ENCODE assay signal across 22 cellular contexts in the genomic region with DNA sequence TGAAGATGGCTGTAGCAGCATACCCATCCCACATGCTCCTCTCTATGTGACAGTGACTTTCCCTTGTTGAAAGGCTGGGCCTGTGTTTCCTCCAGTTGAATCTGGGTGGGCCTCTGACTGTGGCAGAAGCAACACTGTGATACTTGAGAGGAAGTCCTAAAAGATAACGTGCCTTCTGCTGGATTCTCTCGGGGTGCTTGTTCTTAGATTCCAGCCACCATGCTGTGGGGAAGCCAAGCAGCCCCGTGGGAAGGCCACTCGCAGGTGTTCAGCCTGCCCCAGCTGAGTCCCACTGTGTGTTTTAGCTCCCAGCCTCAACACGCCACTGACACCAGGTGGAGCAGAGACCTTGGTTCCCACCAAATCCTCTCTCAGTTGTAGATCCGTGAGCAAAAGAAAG. TPM values are rescaled to one million over a fixed set of nuclear protein-coding genes. Genes with fewer than 3 reads are reported as not detected.
DNase-seq lines count a peak whose midpoint lies in the region; ATAC-seq and TF ChIP-seq lines count a peak whose summit lies in the region.
"Had no signal": no experiment of that assay in that cellular context is flagged by ENCODE, and none has a peak within 500 bp of the region (broad histone marks: within the 10 kb centered on the region; RNA-seq: fewer than 3 reads in every experiment).

No MANE protein-coding gene starts in this region.

- H3K4me3 ChIP-seq in MM.1S (ENCODE audit: low read length): no peak overlapping the region
- H3K4me3 ChIP-seq: gastroesophageal sphincter had no signal

- ATAC-seq in naive thymus-derived CD8-positive, alpha-beta T cell: peak; percentile 22 to 25
- ATAC-seq in HG03159 (IDR thresholded peaks at IDR 0.05; ENCODE audit: unreplicated experiment): no peak
- no peak for ATAC-seq in HG03439 (IDR thresholded peaks at IDR 0.05; ENCODE audit: unreplicated experiment)
- no peak for ATAC-seq in HG02798 (IDR thresholded peaks at IDR 0.05; ENCODE audit: poor library complexity, unreplicated experiment)
- ATAC-seq: esophagus mucosa, gastroesophageal sphincter, HCT116, left lobe of liver had no signal

- POLR2A ChIA-PET in naive thymus-derived CD8-positive, alpha-beta T cell (lab: Charles Lee): no interaction called here

- H3K36me3 ChIP-seq in MM.1S (replicated peaks; ENCODE audit: insufficient read depth, low read length): peaks cover 3% of the 10 kb centered on the region; the same call in 1 of the 2 replicates

- H3K4me1 Mint-ChIP-seq in activated T-helper 2 cell treated with anti-CD3 and anti-CD28 coated beads, Interferon-gamma antibody, Interleukin-2, Interleukin-4, amounts not matched to agents 10 μg/mL and 5 μg/mL and 100 μg/mL, durations not matched to agents 14 hours and 24 hours and 36 hours (ENCODE audit: low read depth): peaks cover 12% of the 10 kb centered on the region
- peaks cover 8 to 35% (median 24%) of the 10 kb centered on the region in 4 donors for H3K4me1 Mint-ChIP-seq in naive thymus-derived CD8-positive, alpha-beta T cell

- intact Hi-C loops in activated T-helper 2 cell treated with anti-CD3 and anti-CD28 coated beads, Interferon-gamma antibody, Interleukin-2, Interleukin-4, amounts not matched to agents 10 μg/mL and 5 μg/mL and 100 μg/mL, durations not matched to agents 14 hours and 24 hours and 36 hours (cut with micrococcal nuclease): no loop called here

- DNase-seq in activated CD8-positive, alpha-beta memory T cell treated with anti-CD3 and anti-CD28 coated beads, Interleukin-2, amount 50 U/mL, for 48 hours: peak; percentile 46
- no peak for DNase-seq in activated CD8-positive, alpha-beta memory T cell treated with anti-CD3 and anti-CD28 coated beads for 24 hours
- DNase-seq in MM.1S: peak; percentile 2
- DNase-seq in activated T-helper 2 cell treated with anti-CD3 and anti-CD28 coated beads, Interferon-gamma antibody, Interleukin-2, Interleukin-4, amounts not matched to agents 10 μg/mL and 5 μg/mL and 100 μg/mL, durations not matched to agents 14 hours and 24 hours and 36 hours (ENCODE audit: low spot score): no peak
- DNase-seq in naive thymus-derived CD8-positive, alpha-beta T cell: no peak
- DNase-seq: activated gamma-delta T cell treated with Interleukin-2 at 50 U/mL for 16 hours; central memory CD4-positive, alpha-beta T cell; NCI-H2081 treated with DMSO at 0.1 percent for 48 hours; NCI-H526 treated with DMSO at 0.1 percent for 48 hours; occipital lobe; OCI-M1; SHP77; stimulated activated CD4-positive, alpha-beta T cell treated with anti-CD3 and anti-CD28 coated beads, Interleukin-12 subunit alpha, Interleukin-12 subunit beta, amount 100 ng/mL, for 4 hours had no signal

- H3K9ac ChIP-seq in MM.1S (ENCODE audit: low read length): no peak overlapping the region
- H3K9ac ChIP-seq: KMS-11 had no signal

- H3K27me3 Mint-ChIP-seq in activated T-helper 2 cell treated with anti-CD3 and anti-CD28 coated beads, Interferon-gamma antibody, Interleukin-2, Interleukin-4, amounts not matched to agents 10 μg/mL and 5 μg/mL and 100 μg/mL, durations not matched to agents 14 hours and 24 hours and 36 hours (ENCODE audit: low read depth): no peaks in the 10 kb centered on the region
- H3K27me3 Mint-ChIP-seq in naive thymus-derived CD8-positive, alpha-beta T cell: no peaks in the 10 kb centered on the region

- 0 out of 2 replicates have a peak, but pooled peaks cover 3% of the 10 kb centered on the region for H4K20me1 ChIP-seq in MM.1S (ENCODE audit: insufficient read depth, low read length)

- no peak overlapping the region for H3K4me3 Mint-ChIP-seq in activated T-helper 2 cell treated with anti-CD3 and anti-CD28 coated beads, Interferon-gamma antibody, Interleukin-2, Interleukin-4, amounts not matched to agents 10 μg/mL and 5 μg/mL and 100 μg/mL, durations not matched to agents 14 hours and 24 hours and 36 hours (ENCODE audit: low read depth)
- H3K4me3 Mint-ChIP-seq in naive thymus-derived CD8-positive, alpha-beta T cell: no peak overlapping the region

- H3K79me2 ChIP-seq in MM.1S (ENCODE audit: low read length): peaks cover 90% of the 10 kb centered on the region

- no peaks in the 10 kb centered on the region for H3K9me3 Mint-ChIP-seq in activated T-helper 2 cell treated with anti-CD3 and anti-CD28 coated beads, Interferon-gamma antibody, Interleukin-2, Interleukin-4, amounts not matched to agents 10 μg/mL and 5 μg/mL and 100 μg/mL, durations not matched to agents 14 hours and 24 hours and 36 hours
- H3K9me3 Mint-ChIP-seq in naive thymus-derived CD8-positive, alpha-beta T cell: no peaks in the 10 kb centered on the region

- H3K27ac ChIP-seq in MM.1S (ENCODE audit: low read length): no peak overlapping the region
- H3K27ac ChIP-seq: C4-2B, gastroesophageal sphincter, KMS-11 had no signal

- peak overlapping the region; percentile 22 for H3K27ac Mint-ChIP-seq in activated T-helper 2 cell treated with anti-CD3 and anti-CD28 coated beads, Interferon-gamma antibody, Interleukin-2, Interleukin-4, amounts not matched to agents 10 μg/mL and 5 μg/mL and 100 μg/mL, durations not matched to agents 14 hours and 24 hours and 36 hours
- H3K27ac Mint-ChIP-seq in naive thymus-derived CD8-positive, alpha-beta T cell: peak overlapping the region in 9 of 10 donors; percentile 27 to 78 (median 55)

- no peak for TF ChIP-seq CTCF in MM.1S (IDR thresholded peaks at IDR 0.05; ENCODE audit: low read length)

- no peaks in the 10 kb centered on the region for H3K4me1 ChIP-seq in MM.1S (ENCODE audit: low read length)
- H3K4me1 ChIP-seq: gastroesophageal sphincter had no signal

- H3K9me2 ChIP-seq in MM.1S (replicated peaks; ENCODE audit: insufficient read depth, low read length): no peaks in the 10 kb centered on the region

- no peaks in the 10 kb centered on the region for H3K9me3 ChIP-seq in MM.1S (replicated peaks; ENCODE audit: insufficient read depth, low read length)
- H3K9me3 ChIP-seq: gastroesophageal sphincter had no signal

- H2AFZ ChIP-seq in MM.1S (ENCODE audit: low read length): no peak overlapping the region

- no peak overlapping the region for H3K4me2 ChIP-seq in MM.1S (ENCODE audit: low read depth, low read length)
- H3K4me2 ChIP-seq: KMS-11 had no signal

- no peaks in the 10 kb centered on the region for H3K27me3 ChIP-seq in MM.1S (replicated peaks; ENCODE audit: insufficient read depth, low read length)
- H3K27me3 ChIP-seq: gastroesophageal sphincter had no signal

- peaks cover 55% of the 10 kb centered on the region for H3K36me3 Mint-ChIP-seq in activated T-helper 2 cell treated with anti-CD3 and anti-CD28 coated beads, Interferon-gamma antibody, Interleukin-2, Interleukin-4, amounts not matched to agents 10 μg/mL and 5 μg/mL and 100 μg/mL, durations not matched to agents 14 hours and 24 hours and 36 hours (ENCODE audit: low read depth)
- H3K36me3 Mint-ChIP-seq in naive thymus-derived CD8-positive, alpha-beta T cell: peaks cover 0 to 77% (median 2%) of the 10 kb centered on the region in 3 donors

- no peaks in the 10 kb centered on the region for H3F3A ChIP-seq in MM.1S (ENCODE audit: insufficient read depth, low read length)

RNA-seq across cellular contexts. Expression of gene TRAPPC10, which starts 31.5 kb away (rescaled TPM):
- 67.3 and 69.9 TPM in 2 replicates for total RNA-seq in activated T-helper 2 cell treated with anti-CD3 and anti-CD28 coated beads, Interferon-gamma antibody, Interleukin-2, Interleukin-4, amounts not matched to agents 10 μg/mL and 5 μg/mL and 100 μg/mL, durations not matched to agents 14 hours and 24 hours and 36 hours
- total RNA-seq in naive thymus-derived CD8-positive, alpha-beta T cell: 100 to 1,000 TPM in 1 of 2 experiments, 10 to 100 TPM in 1; 97.3 to 107 TPM
- 10 to 100 TPM; 17.7 to 33.1 (median 22.8) TPM for polyA plus RNA-seq in naive thymus-derived CD8-positive, alpha-beta T cell

Comparison
In these comparisons a context has a peak if more than half of its experiments do, and no peak if none do; other contexts are left out.
1. DNase-seq: peak in activated CD8-positive, alpha-beta memory T cell treated with anti-CD3 and anti-CD28 coated beads, Interleukin-2, amount 50 U/mL, for 48 hours (single experiment) and MM.1S (single experiment); none in activated CD8-positive, alpha-beta memory T cell treated with anti-CD3 and anti-CD28 coated beads for 24 hours (single experiment), activated T-helper 2 cell treated with anti-CD3 and anti-CD28 coated beads, Interferon-gamma antibody, Interleukin-2, Interleukin-4, amounts not matched to agents 10 μg/mL and 5 μg/mL and 100 μg/mL, durations not matched to agents 14 hours and 24 hours and 36 hours (single experiment) and naive thymus-derived CD8-positive, alpha-beta T cell (0 of 10).
2. ATAC-seq: peak in naive thymus-derived CD8-positive, alpha-beta T cell (2 of 2); none in HG03159 (single experiment), HG03439 (single experiment) and HG02798 (single experiment).